ENCODE assay signal across 14 cellular contexts in genomic region chr21:32240708-32241433, GRCh38. TPM values are rescaled to one million over a fixed set of nuclear protein-coding genes. Genes with fewer than 3 reads are reported as not detected.
DNase-seq lines count a peak whose midpoint lies in the region; ATAC-seq lines count a peak whose summit lies in the region.
"Had no signal": no experiment of that assay in that cellular context is flagged by ENCODE, and none has a peak within 500 bp of the region (broad histone marks: within the 10 kb centered on the region; RNA-seq: fewer than 3 reads in every experiment).

No MANE protein-coding gene starts in this region.

- POLR2A ChIA-PET in CD8-positive, alpha-beta memory T cell (lab: Charles Lee) = no interaction called here

- H3K4me3 Mint-ChIP-seq in CD4-positive, CD25-positive, alpha-beta regulatory T cell = peak overlapping the region in 1 of 4 donors; percentile 48
- H3K4me3 Mint-ChIP-seq in T-helper 1 cell treated with Interleukin-12 subunit alpha and Interleukin-12 subunit beta and Interleukin-4 antibody, amounts not matched to agents 30 μg/mL and 1 μg/mL, for 36 hours = peak overlapping the region; percentile 11
- H3K4me3 Mint-ChIP-seq in CD8-positive, alpha-beta memory T cell = no peak overlapping the region
- H3K4me3 Mint-ChIP-seq: activated naive CD8-positive, alpha-beta T cell had no signal

- H3K9me3 Mint-ChIP-seq in CD4-positive, CD25-positive, alpha-beta regulatory T cell = peaks cover 0 to 6% (median 2%) of the 10 kb centered on the region in 7 donors
- H3K9me3 Mint-ChIP-seq in T-helper 1 cell treated with Interleukin-12 subunit alpha and Interleukin-12 subunit beta and Interleukin-4 antibody, amounts not matched to agents 30 μg/mL and 1 μg/mL, for 36 hours = peaks cover 9% of the 10 kb centered on the region
- H3K9me3 Mint-ChIP-seq in CD8-positive, alpha-beta memory T cell = peaks cover 0 to 4% (median 0%) of the 10 kb centered on the region in 5 donors

- peak overlapping the region; percentile 22 for H3K4me3 ChIP-seq in CD4-positive, CD25-positive, alpha-beta regulatory T cell (ENCODE audit: low read depth, low read length)
- H3K4me3 ChIP-seq in CD8-positive, alpha-beta memory T cell (ENCODE audit: low read length) = no peak overlapping the region

- no peaks in the 10 kb centered on the region for H3K36me3 ChIP-seq in CD4-positive, CD25-positive, alpha-beta regulatory T cell (ENCODE audit: control insufficient read depth, insufficient read depth, low read length)
- no peaks in the 10 kb centered on the region for H3K36me3 ChIP-seq in CD8-positive, alpha-beta memory T cell (ENCODE audit: insufficient read depth, low read length)
- H3K36me3 ChIP-seq: BE2C had no signal

- no peaks in the 10 kb centered on the region for H3K9me3 ChIP-seq in CD4-positive, CD25-positive, alpha-beta regulatory T cell (ENCODE audit: control insufficient read depth in 2 of 2, low read length in 2 of 2)
- H3K9me3 ChIP-seq in CD8-positive, alpha-beta memory T cell (ENCODE audit: low read length) = no peaks in the 10 kb centered on the region
- H3K9me3 ChIP-seq: BE2C had no signal

- peaks cover 6% of the 10 kb centered on the region for H3K27me3 ChIP-seq in CD4-positive, CD25-positive, alpha-beta regulatory T cell (ENCODE audit: control insufficient read depth, insufficient read depth, low read length)
- H3K27me3 ChIP-seq in CD8-positive, alpha-beta memory T cell (ENCODE audit: insufficient read depth, low read length, poor library complexity, severe bottlenecking) = no peaks in the 10 kb centered on the region
- H3K27me3 ChIP-seq: BE2C had no signal

- H3K27ac ChIP-seq in CD4-positive, CD25-positive, alpha-beta regulatory T cell (ENCODE audit: insufficient read depth, low read length, poor library complexity, severe bottlenecking) = no peak overlapping the region
- H3K27ac ChIP-seq in CD8-positive, alpha-beta memory T cell (ENCODE audit: low read depth, low read length) = no peak overlapping the region

- no peak overlapping the region for H3K27ac Mint-ChIP-seq in CD4-positive, CD25-positive, alpha-beta regulatory T cell
- H3K27ac Mint-ChIP-seq in T-helper 1 cell treated with Interleukin-12 subunit alpha and Interleukin-12 subunit beta and Interleukin-4 antibody, amounts not matched to agents 30 μg/mL and 1 μg/mL, for 36 hours = no peak overlapping the region
- H3K27ac Mint-ChIP-seq in CD8-positive, alpha-beta memory T cell = no peak overlapping the region
- H3K27ac Mint-ChIP-seq: activated naive CD8-positive, alpha-beta T cell had no signal

- H3K4me1 Mint-ChIP-seq in CD4-positive, CD25-positive, alpha-beta regulatory T cell = peaks cover 0 to 6% (median 2%) of the 10 kb centered on the region in 4 donors
- peaks cover 7% of the 10 kb centered on the region for H3K4me1 Mint-ChIP-seq in T-helper 1 cell treated with Interleukin-12 subunit alpha and Interleukin-12 subunit beta and Interleukin-4 antibody, amounts not matched to agents 30 μg/mL and 1 μg/mL, for 36 hours (ENCODE audit: low read depth)
- H3K4me1 Mint-ChIP-seq in CD8-positive, alpha-beta memory T cell = peaks cover 2 to 12% (median 10%) of the 10 kb centered on the region in 3 donors

- no peak for ATAC-seq in CD4-positive, CD25-positive, alpha-beta regulatory T cell (ENCODE audit: low read depth in 2 of 2)
- ATAC-seq in GM18870 (IDR thresholded peaks at IDR 0.05; ENCODE audit: unreplicated experiment) (peak; percentile 60), HG03342 (IDR thresholded peaks at IDR 0.05; ENCODE audit: unreplicated experiment) (no peak), HG02981 (IDR thresholded peaks at IDR 0.05; ENCODE audit: unreplicated experiment) (no peak)

- H3K36me3 Mint-ChIP-seq in CD4-positive, CD25-positive, alpha-beta regulatory T cell = no peaks in the 10 kb centered on the region
- H3K36me3 Mint-ChIP-seq in T-helper 1 cell treated with Interleukin-12 subunit alpha and Interleukin-12 subunit beta and Interleukin-4 antibody, amounts not matched to agents 30 μg/mL and 1 μg/mL, for 36 hours (ENCODE audit: low read depth) = no peaks in the 10 kb centered on the region
- H3K36me3 Mint-ChIP-seq in CD8-positive, alpha-beta memory T cell = peaks cover 0 to 12% (median 1%) of the 10 kb centered on the region in 3 donors

- peaks cover 25% of the 10 kb centered on the region for H3K27me3 Mint-ChIP-seq in CD4-positive, CD25-positive, alpha-beta regulatory T cell
- H3K27me3 Mint-ChIP-seq in T-helper 1 cell treated with Interleukin-12 subunit alpha and Interleukin-12 subunit beta and Interleukin-4 antibody, amounts not matched to agents 30 μg/mL and 1 μg/mL, for 36 hours (ENCODE audit: low read depth) = peaks cover 24% of the 10 kb centered on the region
- H3K27me3 Mint-ChIP-seq in CD8-positive, alpha-beta memory T cell = peaks cover 3 to 11% of the 10 kb centered on the region in 2 donors
- H3K27me3 Mint-ChIP-seq: activated naive CD8-positive, alpha-beta T cell had no signal

- CTCF ChIA-PET in CD8-positive, alpha-beta memory T cell (lab: Charles Lee) = no interaction called here

- H3K4me1 ChIP-seq in CD4-positive, CD25-positive, alpha-beta regulatory T cell (ENCODE audit: control insufficient read depth, insufficient read depth, low read length, poor library complexity, severe bottlenecking) = no peaks in the 10 kb centered on the region
- H3K4me1 ChIP-seq in CD8-positive, alpha-beta memory T cell (ENCODE audit: insufficient read depth, low read length) = no peaks in the 10 kb centered on the region
- H3K4me1 ChIP-seq: BE2C had no signal

- DNase-seq in CD4-positive, CD25-positive, alpha-beta regulatory T cell = peak in 1 of 3 donors; percentile 5
- peak; percentile 12 for DNase-seq in iris pigment epithelial cell (ENCODE audit: low read depth)
- no peak for DNase-seq in anterior cingulate cortex (lab: John Stamatoyannopoulos, UW)
- DNase-seq in CD8-positive, alpha-beta memory T cell = no peak
- DNase-seq: BE2C, cortex of kidney, NCI-H524, T1000 had no signal

RNA-seq across cellular contexts. Expression of gene MIS18A, which starts 38.0 kb away (rescaled TPM):
- total RNA-seq in CD4-positive, CD25-positive, alpha-beta regulatory T cell = 5.2 TPM
- polyA plus RNA-seq in CD4-positive, CD25-positive, alpha-beta regulatory T cell = 10 to 100 TPM in 3 of 4 donors, 1 to 10 TPM in 1; 9.9 to 13.3 (median 11.2) TPM
- 10 to 100 TPM; 27.6 to 29.7 TPM for total RNA-seq in CD8-positive, alpha-beta memory T cell
- polyA plus RNA-seq in CD8-positive, alpha-beta memory T cell = 10.7 TPM

RNA-seq across cellular contexts. Expression of gene MRAP, which starts 57.8 kb away (rescaled TPM):
- not detected for total RNA-seq in CD4-positive, CD25-positive, alpha-beta regulatory T cell
- not detected for polyA plus RNA-seq in CD4-positive, CD25-positive, alpha-beta regulatory T cell
- total RNA-seq in CD8-positive, alpha-beta memory T cell = not detected
- polyA plus RNA-seq in CD8-positive, alpha-beta memory T cell = not detected
- total RNA-seq: Daoy had no signal
